In genomic region chr7:73327922-73328321, GRCh38 we compare ENCODE assay signal across 5 cellular contexts. TPM values are rescaled to one million over a fixed set of nuclear protein-coding genes. Genes with fewer than 3 reads are reported as not detected.
"Had no signal": no experiment of that assay in that cellular context is flagged by ENCODE, and none has a peak within 500 bp of the region (broad histone marks: within the 10 kb centered on the region; RNA-seq: fewer than 3 reads in every experiment).

TSS of gene FKBP6 (plus strand) at chr7:73328161. CDS start at chr7:73328429, 268 bp downstream.
TSS of gene TRIM50 (minus strand) at chr7:73328082. CDS start at chr7:73324787, 3,295 bp downstream.

RNA-seq across cellular contexts. Expression of gene FKBP6, which starts in this region (rescaled TPM):
- total RNA-seq: GM23248, H4, HT-29, IMR-90 had no signal
- polyA plus RNA-seq: GM23248, IMR-90 had no signal

RNA-seq across cellular contexts. Expression of gene TRIM50, which starts in this region (rescaled TPM):
- total RNA-seq: GM23248, H4, H7, HT-29, IMR-90 had no signal
- polyA plus RNA-seq: GM23248, IMR-90 had no signal
